In the genomic region with DNA sequence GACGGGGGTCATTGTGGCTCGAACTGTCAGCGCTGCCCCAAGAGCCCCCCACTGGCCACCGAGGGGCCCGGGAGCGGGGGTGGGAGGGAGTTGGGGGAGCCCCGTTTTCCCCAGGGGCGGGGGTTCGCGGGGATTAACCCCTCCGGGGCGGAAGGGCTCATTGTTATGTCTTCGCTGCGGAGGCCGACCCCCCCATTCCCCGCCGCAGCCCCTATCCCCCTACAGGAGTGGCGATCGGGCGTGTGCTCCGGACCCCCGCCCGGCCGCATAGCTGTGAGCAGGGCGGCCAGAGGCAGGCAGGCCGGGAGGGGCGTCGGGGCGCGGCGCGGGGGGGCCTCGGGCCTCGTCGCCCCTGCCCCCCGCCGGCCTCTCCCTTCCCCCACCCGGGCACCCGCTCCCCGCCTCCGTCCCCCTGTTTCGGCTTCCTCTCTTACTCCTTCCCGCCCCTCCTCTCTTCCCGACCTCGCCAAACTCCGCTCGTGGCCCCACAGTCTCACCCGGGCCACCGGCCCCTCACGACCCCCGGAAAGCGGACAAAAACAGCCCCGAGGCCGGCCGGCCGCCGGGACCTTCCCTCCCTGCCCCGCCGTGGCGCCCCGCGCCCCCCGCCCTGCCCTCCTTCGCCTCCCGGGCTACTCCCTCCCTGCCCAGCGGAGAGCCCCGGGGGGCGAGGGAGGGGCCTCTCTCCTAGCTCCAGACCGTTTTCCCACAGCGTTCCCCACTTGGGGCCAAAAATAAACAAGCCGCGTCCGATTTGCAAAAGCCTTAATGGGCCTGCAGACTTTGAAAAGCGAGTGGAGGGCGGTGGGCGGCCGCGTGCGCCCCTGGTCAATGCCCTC, we compare ENCODE assay signal across 8 cellular contexts. TPM values are rescaled to one million over a fixed set of nuclear protein-coding genes. Genes with fewer than 3 reads are reported as not detected.
DNase-seq lines count a peak whose midpoint lies in the region; ATAC-seq, FAIRE-seq and TF ChIP-seq lines count a peak whose summit lies in the region.

No MANE protein-coding gene starts in this region.

- peak overlapping the region; percentile 89 for H3K4me2 ChIP-seq in GM23248 (ENCODE audit: unreplicated experiment)

- H3K27ac ChIP-seq in GM23248: peak overlapping the region; percentile 34; the same call in 1 of the 2 replicates
- H3K27ac ChIP-seq in rectal smooth muscle tissue (ENCODE audit: low read depth, low read length): peak overlapping the region; percentile 74

- intact Hi-C loops in left cardiac atrium (cut with DNase I): loop anchor here in 1 of 2 donors (10.0 kb wide), 1 partner anchor 602 kb away; a partner anchor contains a TSS

- H3K4me1 ChIP-seq in GM23248 (ENCODE audit: insufficient read depth): peaks cover 22% of the 10 kb centered on the region
- H3K4me1 ChIP-seq in adipocyte (ENCODE audit: control insufficient read depth, insufficient read depth, low read length): peaks cover 25% of the 10 kb centered on the region
- H3K4me1 ChIP-seq in rectal smooth muscle tissue (ENCODE audit: control insufficient read depth, insufficient read depth, low read length): peaks cover 9% of the 10 kb centered on the region

- H3K4me3 ChIP-seq in GM23248 (peak overlapping the region; percentile 81), adipocyte (ENCODE audit: low read length) (peak overlapping the region; percentile 89), rectal smooth muscle tissue (ENCODE audit: low read length) (peak overlapping the region; percentile 84)

- no peaks in the 10 kb centered on the region for H3K36me3 ChIP-seq in GM23248 (ENCODE audit: low read depth)
- H3K36me3 ChIP-seq in adipocyte (ENCODE audit: control insufficient read depth, insufficient read depth, low read length, severe bottlenecking): peaks cover 15% of the 10 kb centered on the region
- H3K36me3 ChIP-seq in rectal smooth muscle tissue (ENCODE audit: control insufficient read depth, insufficient read depth, low read length): no peaks in the 10 kb centered on the region

- H3K79me2 ChIP-seq in GM23248 (ENCODE audit: insufficient read depth): peaks cover 42% of the 10 kb centered on the region

- peak overlapping the region; percentile 74 for H2AFZ ChIP-seq in GM23248

- H3F3A ChIP-seq in GM23248 (ENCODE audit: insufficient read depth): peaks cover 40% of the 10 kb centered on the region

- no peaks in the 10 kb centered on the region for H3K27me3 ChIP-seq in GM23248 (replicated peaks; ENCODE audit: insufficient read depth)
- no peaks in the 10 kb centered on the region for H3K27me3 ChIP-seq in adipocyte (replicated peaks; ENCODE audit: control insufficient read depth, insufficient read depth, low read length)
- no peaks in the 10 kb centered on the region for H3K27me3 ChIP-seq in rectal smooth muscle tissue (ENCODE audit: control insufficient read depth, insufficient read depth, low read length)

- peak; percentile 38 for DNase-seq in EH (ENCODE audit: low read depth)
- peak; percentile 44 for DNase-seq in GM23248
- DNase-seq in NCI-H146 (lab: John Stamatoyannopoulos, UW): peak; percentile 47
- DNase-seq in adipocyte (ENCODE audit: low read depth): peak; percentile 64
- DNase-seq in left cardiac atrium: peak; percentile 38
- DNase-seq in retina: no peak
- no peak for DNase-seq in D721Med (ENCODE audit: insufficient read length, low spot score)

- H3K9me2 ChIP-seq in GM23248 (ENCODE audit: insufficient read depth): no peaks in the 10 kb centered on the region

- no peaks in the 10 kb centered on the region for H3K9me3 ChIP-seq in GM23248 (ENCODE audit: low read depth)
- H3K9me3 ChIP-seq in adipocyte (ENCODE audit: control insufficient read depth, low read length): no peaks in the 10 kb centered on the region

- in situ Hi-C loops in GM23248 (cut with MboI): no loop called here

- 2 to 6% methylated on average over 21 to 73 of the region's 79 CpGs for WGBS in GM23248 (ENCODE audit: low coverage in 1 of 2, low lambda C conversion rate in 2 of 2, missing lambda C conversion rate in 2 of 2), 2 experiments

- TF ChIP-seq CTCF in D721Med (IDR thresholded peaks at IDR 0.05; ENCODE audit: insufficient read depth, missing control alignments): no peak

- FAIRE-seq in D721Med (lab: Jason Lieb, UNC): no peak

- no peaks in the 10 kb centered on the region for H4K20me1 ChIP-seq in GM23248 (ENCODE audit: insufficient read depth)

- H3K9ac ChIP-seq in GM23248 (peak overlapping the region; percentile 83), adipocyte (ENCODE audit: low read length) (peak overlapping the region; percentile 90), rectal smooth muscle tissue (ENCODE audit: low read length) (peak overlapping the region; percentile 47)

- peak; percentile 35 to 44 for ATAC-seq in left cardiac atrium

RNA-seq across cellular contexts. Expression of a gene that starts 0.8 kb away (rescaled TPM):
- 49.3 and 65.3 TPM in 2 replicates for total RNA-seq in GM23248 (2014; rRNA removed; shearing (Covaris generic))
- 9.0 and 10.1 TPM in 2 replicates for polyA plus RNA-seq in GM23248 (2016; fragmentation: Nextera tagmentation; extraction: Ambion mirVana)
- 10 to 100 TPM; 51.8 to 54.7 TPM for total RNA-seq in left cardiac atrium

Comparison
In these comparisons a context has a peak if more than half of its experiments do, and no peak if none do; other contexts are left out.
1. DNase-seq: peak in EH (single experiment), GM23248 (single experiment), NCI-H146 (single experiment), adipocyte (single experiment) and left cardiac atrium (single experiment); none in retina (single experiment) and D721Med (single experiment).
2. Peak in every context shown above with its lines, with median percentiles within 50 percentile points of each other: H3K4me3 ChIP-seq and H3K9ac ChIP-seq.